8 cellular contexts compared by ENCODE assay signal in genomic region chr1:25875154-25875855, GRCh38. TPM values are rescaled to one million over a fixed set of nuclear protein-coding genes. Genes with fewer than 3 reads are reported as not detected.
DNase-seq lines count a peak whose midpoint lies in the region; ATAC-seq and TF ChIP-seq lines count a peak whose summit lies in the region.

TSS of gene PAQR7 (minus strand) at chr1:25875708. CDS start at chr1:25863839, 11,869 bp downstream.

- peak within 1 kb of the TSS; percentile 85 for H3K4me3 Mint-ChIP-seq in activated T-helper 2 cell treated with anti-CD3 and anti-CD28 coated beads, Interferon-gamma antibody, Interleukin-2, Interleukin-4, amounts not matched to agents 10 μg/mL and 5 μg/mL and 100 μg/mL, durations not matched to agents 14 hours and 24 hours and 36 hours (ENCODE audit: low read depth)
- peak within 1 kb of the TSS; percentile 75 to 91 (median 86) for H3K4me3 Mint-ChIP-seq in naive thymus-derived CD4-positive, alpha-beta T cell

- peaks cover 6% of the 10 kb centered on the region for H3K4me1 Mint-ChIP-seq in activated T-helper 2 cell treated with anti-CD3 and anti-CD28 coated beads, Interferon-gamma antibody, Interleukin-2, Interleukin-4, amounts not matched to agents 10 μg/mL and 5 μg/mL and 100 μg/mL, durations not matched to agents 14 hours and 24 hours and 36 hours (ENCODE audit: low read depth)
- peaks cover 0 to 16% (median 7%) of the 10 kb centered on the region in 7 donors for H3K4me1 Mint-ChIP-seq in naive thymus-derived CD4-positive, alpha-beta T cell

- 0 out of 2 replicates have a peak, but pooled peaks have one; percentile 19 for TF ChIP-seq CTCF in GM12874 (IDR thresholded peaks at IDR 0.05; ENCODE audit: insufficient read depth, low read depth, low read length)
- no peak for TF ChIP-seq CTCF in fibroblast of mammary gland (conservative IDR thresholded peaks at IDR 0.05; ENCODE audit: control insufficient read depth, insufficient read depth, low read depth, low read length)

- H3K27ac Mint-ChIP-seq in activated T-helper 2 cell treated with anti-CD3 and anti-CD28 coated beads, Interferon-gamma antibody, Interleukin-2, Interleukin-4, amounts not matched to agents 10 μg/mL and 5 μg/mL and 100 μg/mL, durations not matched to agents 14 hours and 24 hours and 36 hours, result peak within 1 kb of the TSS; percentile 47
- peak within 1 kb of the TSS; percentile 54 to 89 (median 81) for H3K27ac Mint-ChIP-seq in naive thymus-derived CD4-positive, alpha-beta T cell

- no peaks in the 10 kb centered on the region for H3K36me3 ChIP-seq in naive thymus-derived CD4-positive, alpha-beta T cell (ENCODE audit: control insufficient read depth in 2 of 3, insufficient read depth in 3 of 3, low read length in 3 of 3)

- CTCF ChIA-PET in naive thymus-derived CD4-positive, alpha-beta T cell (lab: Charles Lee), result interaction anchor here (1.0 to 1.6 kb wide), 2 partner anchors 20 to 122 kb away, joined by 6 to 10 read pairs; partner anchors contain the start of gene PAFAH2

- peaks cover 10% of the 10 kb centered on the region for H3K27me3 Mint-ChIP-seq in activated T-helper 2 cell treated with anti-CD3 and anti-CD28 coated beads, Interferon-gamma antibody, Interleukin-2, Interleukin-4, amounts not matched to agents 10 μg/mL and 5 μg/mL and 100 μg/mL, durations not matched to agents 14 hours and 24 hours and 36 hours (ENCODE audit: low read depth)
- H3K27me3 Mint-ChIP-seq in naive thymus-derived CD4-positive, alpha-beta T cell, result peaks cover 0 to 23% (median 0%) of the 10 kb centered on the region in 5 donors

- H3K27ac ChIP-seq in naive thymus-derived CD4-positive, alpha-beta T cell (ENCODE audit: low read depth, low read length), result peak within 1 kb of the TSS; percentile 56

- peak within 1 kb of the TSS; percentile 63 for H3K4me3 ChIP-seq in fibroblast of mammary gland (ENCODE audit: control insufficient read depth, low read depth, low read length)
- H3K4me3 ChIP-seq in naive thymus-derived CD4-positive, alpha-beta T cell (ENCODE audit: low read length), result peak within 1 kb of the TSS; percentile 64

- no peaks in the 10 kb centered on the region for H3K9me3 Mint-ChIP-seq in activated T-helper 2 cell treated with anti-CD3 and anti-CD28 coated beads, Interferon-gamma antibody, Interleukin-2, Interleukin-4, amounts not matched to agents 10 μg/mL and 5 μg/mL and 100 μg/mL, durations not matched to agents 14 hours and 24 hours and 36 hours
- H3K9me3 Mint-ChIP-seq in naive thymus-derived CD4-positive, alpha-beta T cell, result no peaks in the 10 kb centered on the region

- peaks cover 9 to 11% of the 10 kb centered on the region in 2 donors for H3K4me1 ChIP-seq in naive thymus-derived CD4-positive, alpha-beta T cell (ENCODE audit: control insufficient read depth in 2 of 2, insufficient read depth in 2 of 2, low read length in 2 of 2)

- H3K9me3 ChIP-seq in naive thymus-derived CD4-positive, alpha-beta T cell (ENCODE audit: control insufficient read depth in 2 of 3, low read length in 3 of 3), result no peaks in the 10 kb centered on the region

- DNase-seq in OCI-M1 (lab: John Stamatoyannopoulos, UW) (peak; percentile 64), fibroblast of mammary gland (ENCODE audit: low read depth) (peak; percentile 60), SKM-1 treated with dmso at 0.1 percent for 144 hours (lab: John Stamatoyannopoulos, UW; ENCODE audit: unreplicated experiment) (no peak)
- peak; percentile 57 for DNase-seq in activated T-helper 2 cell treated with anti-CD3 and anti-CD28 coated beads, Interferon-gamma antibody, Interleukin-2, Interleukin-4, amounts not matched to agents 10 μg/mL and 5 μg/mL and 100 μg/mL, durations not matched to agents 14 hours and 24 hours and 36 hours (ENCODE audit: low spot score)
- DNase-seq in naive thymus-derived CD4-positive, alpha-beta T cell, result peak; percentile 47 to 74 (median 53)
- DNase-seq in stimulated activated naive CD4-positive, alpha-beta T cell treated with Interleukin-2 at 50 U/mL for 16 hours (lab: John Stamatoyannopoulos, UW), result peak; percentile 61

- H3K27me3 ChIP-seq in naive thymus-derived CD4-positive, alpha-beta T cell (ENCODE audit: control insufficient read depth in 2 of 2, insufficient read depth in 2 of 2, low read length in 2 of 2), result no peaks in the 10 kb centered on the region

- H3K36me3 Mint-ChIP-seq in activated T-helper 2 cell treated with anti-CD3 and anti-CD28 coated beads, Interferon-gamma antibody, Interleukin-2, Interleukin-4, amounts not matched to agents 10 μg/mL and 5 μg/mL and 100 μg/mL, durations not matched to agents 14 hours and 24 hours and 36 hours (ENCODE audit: low read depth), result no peaks in the 10 kb centered on the region
- H3K36me3 Mint-ChIP-seq in naive thymus-derived CD4-positive, alpha-beta T cell, result no peaks in the 10 kb centered on the region

- peak; percentile 69 for ATAC-seq in HG03354 (IDR thresholded peaks at IDR 0.05; ENCODE audit: poor library complexity, severe bottlenecking, unreplicated experiment)
- ATAC-seq in naive thymus-derived CD4-positive, alpha-beta T cell, result peak; percentile 89

- intact Hi-C loops in activated T-helper 2 cell treated with anti-CD3 and anti-CD28 coated beads, Interferon-gamma antibody, Interleukin-2, Interleukin-4, amounts not matched to agents 10 μg/mL and 5 μg/mL and 100 μg/mL, durations not matched to agents 14 hours and 24 hours and 36 hours (cut with micrococcal nuclease), result loop anchor here (2.0 kb wide), 1 partner anchor 55 kb away; no protein-coding TSS in a partner anchor
- intact Hi-C loops in naive thymus-derived CD4-positive, alpha-beta T cell (cut with micrococcal nuclease), result loop anchor here (1.0 kb wide), 2 partner anchors 16 to 55 kb away; partner anchors contain the start of gene AUNIP (in 2 of the 2)

- POLR2A ChIA-PET in naive thymus-derived CD4-positive, alpha-beta T cell (lab: Charles Lee), result interaction anchor here (0.6 to 2.5 kb wide), 11 partner anchors 8 to 628 kb away, joined by 3 to 19 read pairs (median 4); partner anchors contain the start of genes AUNIP, MTFR1L, PAFAH2 and RSRP1

RNA-seq across cellular contexts. Expression of gene PAQR7, which starts in this region (rescaled TPM):
- total RNA-seq in activated T-helper 2 cell treated with anti-CD3 and anti-CD28 coated beads, Interferon-gamma antibody, Interleukin-2, Interleukin-4, amounts not matched to agents 10 μg/mL and 5 μg/mL and 100 μg/mL, durations not matched to agents 14 hours and 24 hours and 36 hours, result 7.4 and 7.9 TPM in 2 replicates
- 1 to 10 TPM; 3.4 to 6.0 (median 4.0) TPM for total RNA-seq in naive thymus-derived CD4-positive, alpha-beta T cell
- polyA plus RNA-seq in naive thymus-derived CD4-positive, alpha-beta T cell, result under 1 TPM; 0.21 to 0.51 TPM
